Comparison of ENCODE assay signal across 22 cellular contexts in the genomic region with DNA sequence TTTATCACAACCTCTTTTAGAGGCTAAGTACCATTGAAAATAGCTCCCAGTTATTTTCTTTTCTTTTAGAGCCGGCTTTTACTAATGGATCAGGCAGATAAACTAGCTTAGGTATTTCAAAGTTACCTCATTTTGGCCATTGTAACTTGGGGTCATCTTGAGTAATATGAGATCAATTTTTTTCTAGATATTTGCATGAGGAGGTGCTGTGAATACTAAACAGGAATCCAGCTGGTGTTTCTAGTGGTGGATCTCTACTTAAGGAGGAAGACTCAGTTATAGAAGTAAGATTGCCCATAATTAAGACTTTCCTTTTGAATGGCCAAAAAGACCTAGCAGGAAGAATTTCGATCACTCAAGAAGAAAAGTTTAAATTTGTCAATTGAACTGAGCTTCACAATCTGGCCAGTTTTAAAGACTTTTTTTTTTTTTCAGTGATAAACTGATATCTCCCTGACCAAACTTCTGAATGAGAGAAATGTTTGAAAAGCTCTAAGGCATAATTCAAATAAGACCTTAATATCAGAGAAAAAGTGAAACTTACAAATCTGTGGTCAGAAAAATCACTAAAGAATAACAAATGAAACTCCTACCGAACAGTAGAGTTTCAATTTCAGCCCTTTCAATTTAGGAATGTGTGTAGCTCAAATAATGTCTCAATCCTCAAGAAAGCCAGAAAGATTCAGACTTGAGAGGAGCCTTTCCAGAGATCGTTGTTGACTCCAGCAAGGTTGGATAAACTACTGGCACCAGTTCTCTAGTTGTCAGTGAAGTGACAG. TPM values are rescaled to one million over a fixed set of nuclear protein-coding genes. Genes with fewer than 3 reads are reported as not detected.
DNase-seq lines count a peak whose midpoint lies in the region; ATAC-seq, FAIRE-seq and TF ChIP-seq lines count a peak whose summit lies in the region.
"Had no signal": no experiment of that assay in that cellular context is flagged by ENCODE, and none has a peak within 500 bp of the region (broad histone marks: within the 10 kb centered on the region; RNA-seq: fewer than 3 reads in every experiment).

No MANE protein-coding gene starts in this region.

- no peak overlapping the region for H3K4me3 ChIP-seq in KMS-11 (IDR thresholded peaks at IDR 0.05; ENCODE audit: insufficient read depth, low read depth, low read length)
- no peak overlapping the region for H3K4me3 ChIP-seq in keratinocyte (ENCODE audit: control insufficient read depth in 2 of 3, extremely low read depth in 1 of 3, insufficient read depth in 2 of 3, low read depth in 1 of 3, low read length in 3 of 3)

- H4K20me1 ChIP-seq in KMS-11 (ENCODE audit: insufficient read depth) (no peaks in the 10 kb centered on the region), keratinocyte (ENCODE audit: control insufficient read depth, extremely low read depth, insufficient read depth, low read length) (no peaks in the 10 kb centered on the region)

- H3K9ac ChIP-seq in KMS-11: no peak overlapping the region
- no peak overlapping the region for H3K9ac ChIP-seq in keratinocyte (ENCODE audit: control insufficient read depth, extremely low read depth, insufficient read depth, low read length)

- H3K36me3 ChIP-seq in KMS-11 (ENCODE audit: insufficient read depth) (no peaks in the 10 kb centered on the region), keratinocyte (ENCODE audit: control insufficient read depth in 2 of 2, extremely low read depth in 1 of 2, insufficient read depth in 2 of 2, low read length in 2 of 2) (no peaks in the 10 kb centered on the region)

- no peak overlapping the region for H2AFZ ChIP-seq in KMS-11 (ENCODE audit: low read depth)
- H2AFZ ChIP-seq in keratinocyte (ENCODE audit: control insufficient read depth, low read length): no peak overlapping the region

- H3K27me3 ChIP-seq in KMS-11 (ENCODE audit: insufficient read depth, low read depth) (no peaks in the 10 kb centered on the region; the same call in 1 of the 2 replicates), keratinocyte (ENCODE audit: control insufficient read depth, extremely low read depth, insufficient read depth, low read length) (no peaks in the 10 kb centered on the region)

- H3K79me2 ChIP-seq in KMS-11 (ENCODE audit: insufficient read depth, low read depth) (no peaks in the 10 kb centered on the region), keratinocyte (ENCODE audit: control insufficient read depth, insufficient read depth, low read length) (no peaks in the 10 kb centered on the region)

- TF ChIP-seq CTCF in KMS-11 (conservative IDR thresholded peaks at IDR 0.05; ENCODE audit: low read depth, low read length) (no peak), keratinocyte (optimal IDR thresholded peaks at IDR 0.05 in 1 of 3, IDR thresholded peaks at IDR 0.05 in 1 of 3, conservative IDR thresholded peaks at IDR 0.05 in 1 of 3; ENCODE audit: extremely low read depth in 1 of 3, insufficient read depth in 2 of 3, low read length in 3 of 3) (no peak), glutamatergic neuron (IDR thresholded peaks at IDR 0.05; ENCODE audit: partially characterized antibody, unreplicated experiment) (no peak)

- H3K9me3 Mint-ChIP-seq in glutamatergic neuron (ENCODE audit: unreplicated experiment): peaks cover 1% of the 10 kb centered on the region
- no peaks in the 10 kb centered on the region for H3K9me3 Mint-ChIP-seq in stimulated activated naive B cell treated with anti-CD40 and anti-IgM and Interleukin-4, amounts not matched to agents 10 μg/mL and 1 μg/mL and 100 μg/mL, for 72 hours
- H3K9me3 Mint-ChIP-seq: T-helper 1 cell treated with Interleukin-12 subunit alpha and Interleukin-12 subunit beta and Interleukin-4 antibody, amounts not matched to agents 30 μg/mL and 1 μg/mL, for 36 hours had no signal

- H3K36me3 Mint-ChIP-seq in glutamatergic neuron (ENCODE audit: unreplicated experiment): no peaks in the 10 kb centered on the region
- H3K36me3 Mint-ChIP-seq in stimulated activated naive B cell treated with anti-CD40 and anti-IgM and Interleukin-4, amounts not matched to agents 10 μg/mL and 1 μg/mL and 100 μg/mL, for 72 hours: no peaks in the 10 kb centered on the region

- H3K9me3 ChIP-seq in keratinocyte (ENCODE audit: control insufficient read depth, low read depth, low read length): no peaks in the 10 kb centered on the region

- H3K4me1 Mint-ChIP-seq in glutamatergic neuron (ENCODE audit: low read depth, unreplicated experiment): no peaks in the 10 kb centered on the region
- H3K4me1 Mint-ChIP-seq in stimulated activated naive B cell treated with anti-CD40 and anti-IgM and Interleukin-4, amounts not matched to agents 10 μg/mL and 1 μg/mL and 100 μg/mL, for 72 hours: no peaks in the 10 kb centered on the region
- H3K4me1 Mint-ChIP-seq: CD4-positive, alpha-beta memory T cell had no signal

- no peaks in the 10 kb centered on the region for H3K9me1 ChIP-seq in keratinocyte (ENCODE audit: control insufficient read depth, extremely low read depth, insufficient read depth, low read length)

- H3K27ac Mint-ChIP-seq in glutamatergic neuron (ENCODE audit: unreplicated experiment): no peak overlapping the region
- no peak overlapping the region for H3K27ac Mint-ChIP-seq in stimulated activated naive B cell treated with anti-CD40 and anti-IgM and Interleukin-4, amounts not matched to agents 10 μg/mL and 1 μg/mL and 100 μg/mL, for 72 hours
- H3K27ac Mint-ChIP-seq: B cell; CD4-positive, alpha-beta memory T cell; T-helper 1 cell treated with Interleukin-12 subunit alpha and Interleukin-12 subunit beta and Interleukin-4 antibody, amounts not matched to agents 30 μg/mL and 1 μg/mL, for 36 hours had no signal

- DNase-seq in GM18507 (ENCODE audit: extremely low spot score, insufficient read length, low read depth) (no peak), keratinocyte (ENCODE audit: low read depth, low spot score) (no peak), glutamatergic neuron (no peak), midbrain (lab: John Stamatoyannopoulos, UW) (no peak), kidney glomerular epithelial cell (lab: John Stamatoyannopoulos, UW) (no peak)
- DNase-seq in stimulated activated naive B cell treated with anti-CD40 and anti-IgM and Interleukin-4, amounts not matched to agents 10 μg/mL and 1 μg/mL and 100 μg/mL, for 72 hours: no peak
- DNase-seq: ACHN; CD4-positive, alpha-beta memory T cell; DMS79 treated with DMSO at 0.1 percent for 48 hours; GOT3; Karpas-422; NCI-H1930; NCI-H2171; NCI-H446 treated with DMSO at 0.1 percent for 48 hours; NCI-H748 treated with DMSO at 0.1 percent for 48 hours; SHP77 had no signal

- no peak overlapping the region for H3K27ac ChIP-seq in KMS-11
- H3K27ac ChIP-seq in keratinocyte (ENCODE audit: control insufficient read depth, insufficient read depth, low read length): no peak overlapping the region

- peak; percentile 85 for FAIRE-seq in GM18507 (lab: Jason Lieb, UNC)
- peak; percentile 49 for FAIRE-seq in keratinocyte (lab: Jason Lieb, UNC)
- FAIRE-seq: G401.6, RCC 7860 had no signal

- dilution Hi-C loops in keratinocyte (cut with MboI; ENCODE audit: extremely low pct_ligation_motif_present, low sequenced_read_pairs): no loop called here

- no peak overlapping the region for H3K4me3 Mint-ChIP-seq in glutamatergic neuron (ENCODE audit: unreplicated experiment)
- no peak overlapping the region for H3K4me3 Mint-ChIP-seq in stimulated activated naive B cell treated with anti-CD40 and anti-IgM and Interleukin-4, amounts not matched to agents 10 μg/mL and 1 μg/mL and 100 μg/mL, for 72 hours
- H3K4me3 Mint-ChIP-seq: B cell; CD4-positive, alpha-beta memory T cell; T-helper 1 cell treated with Interleukin-12 subunit alpha and Interleukin-12 subunit beta and Interleukin-4 antibody, amounts not matched to agents 30 μg/mL and 1 μg/mL, for 36 hours had no signal

- H3K4me2 ChIP-seq in KMS-11 (peak overlapping the region; percentile 25; the same call in 1 of the 2 replicates), keratinocyte (ENCODE audit: control insufficient read depth, extremely low read depth, insufficient read depth, low read depth, low read length) (no peak overlapping the region)

- no peaks in the 10 kb centered on the region for H3K27me3 Mint-ChIP-seq in glutamatergic neuron (ENCODE audit: unreplicated experiment)
- H3K27me3 Mint-ChIP-seq in stimulated activated naive B cell treated with anti-CD40 and anti-IgM and Interleukin-4, amounts not matched to agents 10 μg/mL and 1 μg/mL and 100 μg/mL, for 72 hours: peaks cover 0 to 3% of the 10 kb centered on the region in 2 donors
- H3K27me3 Mint-ChIP-seq: B cell had no signal

- ATAC-seq in GM21717 (IDR thresholded peaks at IDR 0.05; ENCODE audit: unreplicated experiment): peak; percentile 59
- ATAC-seq in stimulated activated naive B cell treated with anti-CD40 and anti-IgM and Interleukin-4, amounts not matched to agents 10 μg/mL and 1 μg/mL and 100 μg/mL, for 72 hours (replicated peaks): no peak

- peaks cover 10% of the 10 kb centered on the region for H3K4me1 ChIP-seq in KMS-11 (ENCODE audit: low read depth, poor library complexity, severe bottlenecking)
- no peaks in the 10 kb centered on the region for H3K4me1 ChIP-seq in keratinocyte (ENCODE audit: control insufficient read depth, extremely low read depth, insufficient read depth, low read length)

RNA-seq across cellular contexts. Expression of a gene that starts 11.6 kb away (rescaled TPM):
- 4.2 to 12.0 TPM (median 5.6 TPM) in 3 replicates for polyA plus RNA-seq in keratinocyte
- 13.7 TPM for polyA plus RNA-seq in keratinocyte (2011; ENCODE audit: low read depth)
- 2.8 and 5.9 TPM in 2 replicates for polyA plus RNA-seq in keratinocyte (2011; cell fraction: cytosol; rRNA removed)
- 11.4 and 18.9 TPM in 2 replicates for polyA plus RNA-seq in keratinocyte (2011; cell fraction: nucleus; rRNA removed)
- polyA plus RNA-seq in keratinocyte (2012; ENCODE audit: low replicate concordance): 4.5 and 6.1 TPM in 2 replicates
- polyA minus RNA-seq in keratinocyte: 1.5 to 14.7 TPM (median 3.7 TPM) in 3 replicates
- polyA minus RNA-seq in keratinocyte (2011; cell fraction: cytosol; rRNA and poly(A)+ RNA removed): 4.0 TPM
- polyA minus RNA-seq in keratinocyte (2011; cell fraction: nucleus; rRNA and poly(A)+ RNA removed): 8.3 and 12.2 TPM in 2 replicates
- total RNA-seq in glutamatergic neuron (ENCODE audit: unreplicated experiment): 22.3 TPM

RNA-seq across cellular contexts. Expression of a gene that starts 36.1 kb away (rescaled TPM):
- polyA plus RNA-seq in keratinocyte: 9.1 to 16.9 TPM (median 12.1 TPM) in 3 replicates
- 8.7 TPM for polyA plus RNA-seq in keratinocyte (2011; ENCODE audit: low read depth)
- polyA plus RNA-seq in keratinocyte (2011; cell fraction: cytosol; rRNA removed): 4.9 and 11.3 TPM in 2 replicates
- polyA plus RNA-seq in keratinocyte (2011; cell fraction: nucleus; rRNA removed): 25.8 and 28.7 TPM in 2 replicates
- 6.8 and 7.4 TPM in 2 replicates for polyA plus RNA-seq in keratinocyte (2012; ENCODE audit: low replicate concordance)
- 1.1 to 11.7 TPM (median 6.0 TPM) in 3 replicates for polyA minus RNA-seq in keratinocyte
- polyA minus RNA-seq in keratinocyte (2011; cell fraction: cytosol; rRNA and poly(A)+ RNA removed): 3.8 TPM
- polyA minus RNA-seq in keratinocyte (2011; cell fraction: nucleus; rRNA and poly(A)+ RNA removed): 5.4 and 10.2 TPM in 2 replicates
- total RNA-seq in glutamatergic neuron (ENCODE audit: unreplicated experiment): 15.2 TPM
